In the genomic region with DNA sequence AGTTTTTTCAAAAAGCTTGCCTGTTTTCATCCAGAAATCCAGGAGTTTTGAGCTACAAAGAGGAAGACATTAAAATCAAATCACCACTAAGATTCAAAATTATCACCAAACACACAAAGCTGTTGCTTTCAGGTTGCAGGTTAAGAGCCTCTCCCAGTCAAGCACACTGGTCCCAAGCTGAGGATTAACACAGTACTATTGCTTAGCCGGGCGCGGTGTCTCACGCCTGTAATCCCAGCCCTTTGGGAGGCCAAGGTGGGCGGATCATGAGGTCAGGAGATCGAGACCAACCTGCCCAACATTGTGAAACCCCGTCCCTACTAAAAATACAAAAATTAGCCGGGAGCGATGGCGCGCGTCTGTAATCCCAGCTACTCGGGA, we compare ENCODE assay signal across 8 cellular contexts.
A peak's percentile ranks its signal among the peaks of the same experiment; 100 is the strongest.
DNase-seq lines count a peak whose midpoint lies in the region; ATAC-seq and TF ChIP-seq lines count a peak whose summit lies in the region.

No MANE protein-coding gene starts in this region.

- no TSS peak for BruUV-seq in Calu3 (replicated peaks; lab: Mats Ljungman, UMichigan)

- intact Hi-C loops in Calu3 (cut with micrococcal nuclease; ENCODE audit: unreplicated experiment): no loop called here
- intact Hi-C loops in CD14-positive monocyte (cut with micrococcal nuclease): no loop called here

- H3K4me3 Mint-ChIP-seq in Calu3 (ENCODE audit: low read depth, unreplicated experiment) (peak overlapping the region; percentile 52), glutamatergic neuron (ENCODE audit: unreplicated experiment) (peak overlapping the region; percentile 88), CD14-positive monocyte (peak overlapping the region in 1 of 2 donors; percentile 71)

- no peak for DNase-seq in Calu3
- DNase-seq in glutamatergic neuron: no peak
- no peak for DNase-seq in CD14-positive monocyte (ENCODE audit: low spot score)
- no peak for DNase-seq in NCI-H524 (lab: John Stamatoyannopoulos, UW)
- DNase-seq in DMS53 (lab: John Stamatoyannopoulos, UW): no peak
- no peak for DNase-seq in NCI-H1436 treated with DMSO at 0.1 percent for 48 hours (lab: John Stamatoyannopoulos, UW)

- no peak overlapping the region for H3K27ac Mint-ChIP-seq in Calu3 (ENCODE audit: unreplicated experiment)
- H3K27ac Mint-ChIP-seq in glutamatergic neuron (ENCODE audit: unreplicated experiment): no peak overlapping the region
- H3K27ac Mint-ChIP-seq in CD14-positive monocyte: no peak overlapping the region

- no peaks in the 10 kb centered on the region for H3K4me1 Mint-ChIP-seq in Calu3 (ENCODE audit: low read depth, unreplicated experiment)
- H3K4me1 Mint-ChIP-seq in glutamatergic neuron (ENCODE audit: low read depth, unreplicated experiment): peaks cover 8% of the 10 kb centered on the region
- peaks cover 11% of the 10 kb centered on the region for H3K4me1 Mint-ChIP-seq in CD14-positive monocyte

- TF ChIP-seq CTCF in Calu3 (IDR thresholded peaks at IDR 0.05; ENCODE audit: unreplicated experiment): no peak
- TF ChIP-seq CTCF in glutamatergic neuron (IDR thresholded peaks at IDR 0.05; ENCODE audit: partially characterized antibody, unreplicated experiment): peak; percentile 4
- no peak for TF ChIP-seq CTCF in CD14-positive monocyte (IDR thresholded peaks at IDR 0.05)

- H3K36me3 Mint-ChIP-seq in Calu3 (ENCODE audit: insufficient read depth, unreplicated experiment) (no peaks in the 10 kb centered on the region), glutamatergic neuron (ENCODE audit: unreplicated experiment) (no peaks in the 10 kb centered on the region), CD14-positive monocyte (peaks cover 0 to 1% of the 10 kb centered on the region in 2 donors)

- CTCF ChIA-PET in Calu3 (lab: Charles Lee): interaction anchor here (0.9 kb wide), 1 partner anchor 20 kb away, joined by 3 read pairs; no protein-coding TSS in a partner anchor

- no peaks in the 10 kb centered on the region for H3K27me3 Mint-ChIP-seq in Calu3 (ENCODE audit: unreplicated experiment)
- peaks cover 8% of the 10 kb centered on the region for H3K27me3 Mint-ChIP-seq in glutamatergic neuron (ENCODE audit: unreplicated experiment)
- peaks cover 26 to 31% (median 30%) of the 10 kb centered on the region in 3 donors for H3K27me3 Mint-ChIP-seq in CD14-positive monocyte (ENCODE audit: low read depth in 3 of 3)

- ATAC-seq in GM21576 (IDR thresholded peaks at IDR 0.05; ENCODE audit: unreplicated experiment) (peak; percentile 16), HG03565 (IDR thresholded peaks at IDR 0.05; ENCODE audit: unreplicated experiment) (peak; percentile 11)

- H3K9me3 Mint-ChIP-seq in Calu3 (ENCODE audit: low read depth, unreplicated experiment): no peaks in the 10 kb centered on the region
- H3K9me3 Mint-ChIP-seq in glutamatergic neuron (ENCODE audit: unreplicated experiment): no peaks in the 10 kb centered on the region
- peaks cover 0 to 10% (median 5%) of the 10 kb centered on the region in 7 donors for H3K9me3 Mint-ChIP-seq in CD14-positive monocyte
